ENCODE assay signal across 24 cellular contexts in genomic region chr9:38390442-38390841, GRCh38. TPM values are rescaled to one million over a fixed set of nuclear protein-coding genes. Genes with fewer than 3 reads are reported as not detected.
DNase-seq lines count a peak whose midpoint lies in the region; ATAC-seq and TF ChIP-seq lines count a peak whose summit lies in the region.
"Had no signal": no experiment of that assay in that cellular context is flagged by ENCODE, and none has a peak within 500 bp of the region (broad histone marks: within the 10 kb centered on the region; RNA-seq: fewer than 3 reads in every experiment).

No MANE protein-coding gene starts in this region.

- H3K27me3 ChIP-seq in breast epithelium (no peaks in the 10 kb centered on the region), esophagus squamous epithelium (no peaks in the 10 kb centered on the region), rectal smooth muscle tissue (ENCODE audit: control insufficient read depth, insufficient read depth, low read length) (no peaks in the 10 kb centered on the region)
- no peaks in the 10 kb centered on the region for H3K27me3 ChIP-seq in CD8-positive, alpha-beta memory T cell (ENCODE audit: insufficient read depth, low read length, poor library complexity, severe bottlenecking)

- H3K36me3 ChIP-seq in breast epithelium = no peaks in the 10 kb centered on the region
- H3K36me3 ChIP-seq in esophagus squamous epithelium = peaks cover 0 to 1% (median 0%) of the 10 kb centered on the region in 3 donors
- no peaks in the 10 kb centered on the region for H3K36me3 ChIP-seq in rectal smooth muscle tissue (ENCODE audit: control insufficient read depth, insufficient read depth, low read length)
- no peaks in the 10 kb centered on the region for H3K36me3 ChIP-seq in CD8-positive, alpha-beta memory T cell (ENCODE audit: insufficient read depth, low read length)

- TF ChIP-seq POLR2A in breast epithelium (IDR thresholded peaks at IDR 0.05) = no peak
- TF ChIP-seq POLR2A in esophagus squamous epithelium (IDR thresholded peaks at IDR 0.05) = no peak

- H3K36me3 Mint-ChIP-seq in MCF 10A (ENCODE audit: insufficient read depth, unreplicated experiment) = peaks cover 14% of the 10 kb centered on the region
- H3K36me3 Mint-ChIP-seq in CD8-positive, alpha-beta memory T cell = peaks cover 1 to 7% (median 6%) of the 10 kb centered on the region in 3 donors
- H3K36me3 Mint-ChIP-seq: WTC11 had no signal

- intact Hi-C loops in breast epithelium (cut with DNase I; ENCODE audit: low total_unique reads) = loop anchor here (5.0 kb wide), 1 partner anchor 878 kb away; no protein-coding TSS in a partner anchor
- intact Hi-C loops in MCF 10A (cut with micrococcal nuclease) = no loop called here
- intact Hi-C loops in esophagus squamous epithelium (cut with DNase I) = no loop called here

- no TSS peak for BruUV-seq in MCF 10A (replicated peaks; lab: Mats Ljungman, UMichigan)

- H3K27ac Mint-ChIP-seq in MCF 10A (ENCODE audit: low read depth, unreplicated experiment) = no peak overlapping the region
- peak overlapping the region in 1 of 8 donors; percentile 16 for H3K27ac Mint-ChIP-seq in CD8-positive, alpha-beta memory T cell
- H3K27ac Mint-ChIP-seq: activated CD8-positive, alpha-beta T cell treated with anti-CD3 and anti-CD28 coated beads, Interleukin-2, amount 10 ng/mL, durations not matched to agents 7 days and 5 days; activated naive CD4-positive, alpha-beta T cell treated with anti-CD3 and anti-CD28 coated beads, Interleukin-2, amount 50 U/mL, for 24 hours; WTC11 had no signal

- 80 to 90% methylated on average over 1 of the region's 1 CpG for WGBS in esophagus squamous epithelium, 2 donors

- TF ChIP-seq CTCF in breast epithelium (IDR thresholded peaks at IDR 0.05) (no peak), MCF 10A (IDR thresholded peaks at IDR 0.05; ENCODE audit: unreplicated experiment) (no peak), esophagus squamous epithelium (IDR thresholded peaks at IDR 0.05) (no peak)

- no peak for DNase-seq in breast epithelium (ENCODE audit: low spot score in 2 of 2)
- DNase-seq in MCF 10A (ENCODE audit: unreplicated experiment) = no peak
- no peak for DNase-seq in esophagus squamous epithelium (lab: John Stamatoyannopoulos, UW)
- no peak for DNase-seq in stimulated activated CD4-positive, alpha-beta T cell treated with anti-CD3 and anti-CD28 coated beads, Interleukin-2, amount 100 ng/mL, for 24 hours
- DNase-seq in CD8-positive, alpha-beta memory T cell = no peak
- DNase-seq in NCI-H510A (lab: John Stamatoyannopoulos, UW) = no peak
- DNase-seq: 8988T; activated CD8-positive, alpha-beta T cell treated with anti-CD3 and anti-CD28 coated beads, Interleukin-2, amount 10 ng/mL, durations not matched to agents 7 days and 5 days; activated T-cell treated with anti-CD3 and anti-CD28 coated beads, Interleukin-2, amount 50 U/mL, for 48 hours; Calu3; cortex of kidney; foreskin fibroblast; hypothalamus; islet precursor cell; naive thymus-derived CD4-positive, alpha-beta T cell; NCI-H1417 treated with DMSO at 0.1 percent for 48 hours; NCI-H774; PC-9 had no signal

- H3K9me3 ChIP-seq in breast epithelium (no peaks in the 10 kb centered on the region), esophagus squamous epithelium (peaks cover 0 to under 1% (median 0%) of the 10 kb centered on the region in 3 donors)
- H3K9me3 ChIP-seq in CD8-positive, alpha-beta memory T cell (ENCODE audit: low read length) = no peaks in the 10 kb centered on the region

- peaks cover 17% of the 10 kb centered on the region for H3K4me1 Mint-ChIP-seq in MCF 10A (ENCODE audit: insufficient read depth, unreplicated experiment)
- peaks cover 12 to 17% (median 17%) of the 10 kb centered on the region in 3 donors for H3K4me1 Mint-ChIP-seq in CD8-positive, alpha-beta memory T cell

- H3K27me3 Mint-ChIP-seq in MCF 10A (ENCODE audit: insufficient read depth, unreplicated experiment) = no peaks in the 10 kb centered on the region
- H3K27me3 Mint-ChIP-seq in CD8-positive, alpha-beta memory T cell = peaks cover 0 to 15% of the 10 kb centered on the region in 2 donors
- H3K27me3 Mint-ChIP-seq: activated naive CD4-positive, alpha-beta T cell treated with anti-CD3 and anti-CD28 coated beads, Interleukin-2, amount 50 U/mL, for 24 hours had no signal

- POLR2A ChIA-PET in MCF 10A (lab: Yijun Ruan, JAX) = no interaction called here
- POLR2A ChIA-PET in CD8-positive, alpha-beta memory T cell (lab: Charles Lee) = no interaction called here

- no peak for ATAC-seq in HG02759 (IDR thresholded peaks at IDR 0.05; ENCODE audit: unreplicated experiment)
- ATAC-seq: activated CD8-positive, alpha-beta T cell treated with anti-CD3 and anti-CD28 coated beads, Interleukin-2, amount 10 ng/mL, durations not matched to agents 7 days and 5 days; naive thymus-derived CD4-positive, alpha-beta T cell; WTC11 had no signal

- no peak overlapping the region for H3K4me3 Mint-ChIP-seq in MCF 10A (ENCODE audit: unreplicated experiment)
- H3K4me3 Mint-ChIP-seq in CD8-positive, alpha-beta memory T cell = peak overlapping the region in 1 of 7 donors; percentile 96
- H3K4me3 Mint-ChIP-seq: activated CD8-positive, alpha-beta T cell treated with anti-CD3 and anti-CD28 coated beads, Interleukin-2, amount 10 ng/mL, durations not matched to agents 7 days and 5 days; WTC11 had no signal

- no peak overlapping the region for H3K9ac ChIP-seq in rectal smooth muscle tissue (ENCODE audit: low read length)

- H3K9me3 Mint-ChIP-seq in MCF 10A (ENCODE audit: unreplicated experiment) = no peaks in the 10 kb centered on the region
- H3K9me3 Mint-ChIP-seq in CD8-positive, alpha-beta memory T cell = peaks cover 0 to 4% (median 0%) of the 10 kb centered on the region in 5 donors
- H3K9me3 Mint-ChIP-seq: activated naive CD4-positive, alpha-beta T cell treated with anti-CD3 and anti-CD28 coated beads, Interleukin-2, amount 50 U/mL, for 24 hours had no signal

- CTCF ChIA-PET in MCF 10A (lab: Yijun Ruan, JAX) = interaction anchor here (0.6 to 2.9 kb wide), 4 partner anchors 11 to 477 kb away, joined by 3 to 10 read pairs (median 8); no protein-coding TSS in a partner anchor
- CTCF ChIA-PET in CD8-positive, alpha-beta memory T cell (lab: Charles Lee) = no interaction called here

- H3K4me3 ChIP-seq in breast epithelium (no peak overlapping the region), esophagus squamous epithelium (no peak overlapping the region), rectal smooth muscle tissue (ENCODE audit: low read length) (no peak overlapping the region)
- no peak overlapping the region for H3K4me3 ChIP-seq in CD8-positive, alpha-beta memory T cell (ENCODE audit: low read length)
- H3K4me3 ChIP-seq: PC-9 had no signal

- H3K4me1 ChIP-seq in breast epithelium = peaks cover 0 to 4% of the 10 kb centered on the region in 2 donors
- H3K4me1 ChIP-seq in esophagus squamous epithelium = peaks cover 15 to 54% (median 16%) of the 10 kb centered on the region in 3 donors
- peaks cover 32% of the 10 kb centered on the region for H3K4me1 ChIP-seq in rectal smooth muscle tissue (ENCODE audit: control insufficient read depth, insufficient read depth, low read length)
- peaks cover 7% of the 10 kb centered on the region for H3K4me1 ChIP-seq in CD8-positive, alpha-beta memory T cell (ENCODE audit: insufficient read depth, low read length)

- H3K27ac ChIP-seq in breast epithelium (peak overlapping the region; percentile 40 to 64), esophagus squamous epithelium (peak overlapping the region; percentile 46 to 86 (median 84)), rectal smooth muscle tissue (ENCODE audit: low read depth, low read length) (peak overlapping the region; percentile 94)
- no peak overlapping the region for H3K27ac ChIP-seq in CD8-positive, alpha-beta memory T cell (ENCODE audit: low read depth, low read length)
- H3K27ac ChIP-seq: PC-9 had no signal

RNA-seq across cellular contexts. Expression of gene ALDH1B1, which starts 2.1 kb away (rescaled TPM):
- total RNA-seq in breast epithelium (10 to 100 TPM; 10.2 to 18.4 (median 11.0) TPM), MCF 10A (2022) (17.5 and 26.2 TPM in 2 replicates), esophagus squamous epithelium (10 to 100 TPM in 2 of 4 donors, 1 to 10 TPM in 2; 1.6 to 23.7 (median 7.7) TPM)
- total RNA-seq in CD8-positive, alpha-beta memory T cell = 10 to 100 TPM; 25.1 to 27.6 TPM
- 13.9 TPM for polyA plus RNA-seq in CD8-positive, alpha-beta memory T cell

RNA-seq across cellular contexts. Expression of gene IGFBPL1, which starts 33.8 kb away (rescaled TPM):
- total RNA-seq in breast epithelium (not detected), MCF 10A (2022) (not detected in 2 replicates), esophagus squamous epithelium (not detected)
- total RNA-seq in CD8-positive, alpha-beta memory T cell = not detected
- not detected for polyA plus RNA-seq in CD8-positive, alpha-beta memory T cell
- total RNA-seq: activated CD8-positive, alpha-beta T cell treated with anti-CD3 and anti-CD28 coated beads, Interleukin-2, amount 10 ng/mL, durations not matched to agents 7 days and 5 days; HT-29; naive thymus-derived CD4-positive, alpha-beta T cell; PC-9; T-helper 1 cell treated with Interleukin-12 subunit alpha and Interleukin-12 subunit beta and Interleukin-4 antibody, amounts not matched to agents 30 ng/mL and 1 ng/mL, for 36 hours had no signal
- polyA plus RNA-seq: naive thymus-derived CD4-positive, alpha-beta T cell had no signal
